2 cellular contexts compared by ENCODE assay signal in genomic region chr13:48268019-48268418, GRCh38.
TF ChIP-seq lines count a peak whose summit lies in the region.

No MANE protein-coding gene starts in this region.

TF ChIP-seq in HepG2, 621 proteins besides CTCF, POLR2A, EP300 and RAD21:
- TF ChIP-seq MAFK (conservative IDR thresholded peaks at IDR 0.05 in 1 of 2, IDR thresholded peaks at IDR 0.05 in 1 of 2; ENCODE audit: low read length in 2 of 2), result peak; percentile 68 to 78
- TF ChIP-seq ZNF296 (CRISPR knock-in tag; conservative IDR thresholded peaks at IDR 0.05), result no peak
- peak; percentile 59 for TF ChIP-seq MAFF (IDR thresholded peaks at IDR 0.05; ENCODE audit: low read depth, low read length)
- no peak for TF ChIP-seq ZNF761 (CRISPR knock-in tag; conservative IDR thresholded peaks at IDR 0.05)
- TF ChIP-seq ATF7-NPFF (CRISPR knock-in tag; IDR thresholded peaks at IDR 0.05; ENCODE audit: low read depth), result no peak
- TF ChIP-seq MEIS2 (CRISPR knock-in tag; IDR thresholded peaks at IDR 0.05), result no peak
- TF ChIP-seq TCF7L2 (IDR thresholded peaks at IDR 0.05; ENCODE audit: low read depth, low read length), result no peak
- no peak for TF ChIP-seq TGIF2 (CRISPR knock-in tag; IDR thresholded peaks at IDR 0.05)
- peak; percentile 91 for TF ChIP-seq NFE2L2 (IDR thresholded peaks at IDR 0.05; ENCODE audit: low read length)
- TF ChIP-seq ZSCAN29 (CRISPR knock-in tag; conservative IDR thresholded peaks at IDR 0.05), result no peak
- TF ChIP-seq, protein P1, sequence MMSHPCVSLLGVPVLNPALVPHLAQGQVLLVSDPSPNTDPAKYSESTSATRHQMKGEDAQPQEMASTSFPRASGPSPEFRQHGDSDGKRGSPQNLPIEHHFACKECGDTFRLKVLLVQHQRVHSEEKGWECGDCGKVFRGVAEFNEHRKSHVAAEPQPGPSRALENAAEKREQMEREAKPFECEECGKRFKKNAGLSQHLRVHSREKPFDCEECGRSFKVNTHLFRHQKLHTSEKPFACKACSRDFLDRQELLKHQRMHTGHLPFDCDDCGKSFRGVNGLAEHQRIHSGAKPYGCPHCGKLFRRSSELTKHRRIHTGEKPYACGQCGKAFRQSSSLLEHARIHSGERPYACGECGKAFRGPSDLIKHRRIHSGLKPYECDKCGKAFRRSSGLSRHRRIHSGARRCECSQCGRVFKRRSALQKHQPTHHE (CRISPR knock-in tag; IDR thresholded peaks at IDR 0.05; ENCODE audit: borderline replicate concordance), result no peak
- TF ChIP-seq BCL6 (CRISPR knock-in tag; IDR thresholded peaks at IDR 0.05), result no peak

TF ChIP-seq in K562, 482 proteins besides CTCF, POLR2A, EP300 and RAD21:
- TF ChIP-seq MAFF (IDR thresholded peaks at IDR 0.05; ENCODE audit: low read length) (peak; percentile 83), ZNF146 (CRISPR knock-in tag; IDR thresholded peaks at IDR 0.05; ENCODE audit: unreplicated experiment) (peak; percentile 40), DIDO1 (tag; IDR thresholded peaks at IDR 0.05; ENCODE audit: low read depth) (no peak), ZNF316 (IDR thresholded peaks at IDR 0.05) (peak; percentile 92), SMARCA4 (IDR thresholded peaks at IDR 0.05) (no peak), NFE2 (IDR thresholded peaks at IDR 0.05; ENCODE audit: low read depth) (peak; percentile 74), MAFK (IDR thresholded peaks at IDR 0.05; ENCODE audit: low read length) (peak; percentile 73), BCLAF1 (IDR thresholded peaks at IDR 0.05; ENCODE audit: borderline replicate concordance in 1 of 2, control insufficient read depth in 1 of 2, low read depth in 2 of 2, low read length in 1 of 2) (no peak), CREM (IDR thresholded peaks at IDR 0.05; ENCODE audit: low read depth) (no peak), ZNF699 (CRISPR knock-in tag; IDR thresholded peaks at IDR 0.05; ENCODE audit: insufficient replicate concordance) (no peak), NFE2L1 (tag; IDR thresholded peaks at IDR 0.05; ENCODE audit: borderline replicate concordance, low read depth) (peak; percentile 61), MAFG (tag; conservative IDR thresholded peaks at IDR 0.05) (peak; percentile 91), ZNF277 (CRISPR knock-in tag; IDR thresholded peaks at IDR 0.05; ENCODE audit: borderline replicate concordance) (no peak), CSDE1 (IDR thresholded peaks at IDR 0.05) (no peak), C11orf30 (IDR thresholded peaks at IDR 0.05; ENCODE audit: low read depth) (peak; percentile 73), FOXP4 (CRISPR knock-in tag; IDR thresholded peaks at IDR 0.05; ENCODE audit: borderline replicate concordance) (no peak), ZNF324 (CRISPR knock-in tag; IDR thresholded peaks at IDR 0.05) (no peak), ZNF717 (CRISPR knock-in tag; IDR thresholded peaks at IDR 0.05) (no peak)
